Comparison of ENCODE assay signal across 4 cellular contexts in the genomic region with DNA sequence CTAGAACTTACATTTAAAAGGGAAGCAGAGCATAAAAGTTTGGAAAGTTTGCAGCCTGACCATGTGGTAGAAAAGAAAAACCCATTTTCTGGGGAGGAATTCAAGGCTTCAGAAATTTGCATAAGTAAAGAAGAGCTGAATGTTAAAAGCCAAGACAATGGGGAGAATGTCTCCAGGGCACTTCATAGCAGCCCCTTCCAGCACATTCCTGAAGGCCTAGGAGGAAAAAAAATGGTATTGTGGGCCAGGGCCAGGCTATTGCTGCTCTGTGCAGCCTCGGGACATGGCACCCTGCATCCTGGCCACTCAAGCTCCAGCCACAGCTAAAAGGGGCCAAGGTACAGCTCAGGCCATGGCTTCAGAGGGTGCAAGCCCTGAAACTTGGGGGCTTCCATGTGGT.
A peak's percentile ranks its signal among the peaks of the same experiment; 100 is the strongest.
DNase-seq lines count a peak whose midpoint lies in the region; ATAC-seq and TF ChIP-seq lines count a peak whose summit lies in the region.
"Not testable (repeated sequence)": the region's sequence is repeated elsewhere in the genome, so short reads cannot be mapped to it uniquely, and the experiment has no call there.

No MANE protein-coding gene starts in this region.

- H2BK5ac ChIP-seq in mesendoderm (ENCODE audit: low read length): not testable (repeated sequence)

- H3K27me3 ChIP-seq in GM23338 (ENCODE audit: insufficient read depth); SU-DHL-6 (ENCODE audit: low read length); endodermal cell (ENCODE audit: control insufficient read depth, insufficient read depth, low read length, poor library complexity, severe bottlenecking); mesendoderm (ENCODE audit: insufficient read depth, low read length, poor library complexity): not testable (repeated sequence)

- not testable (repeated sequence) for H3K4me3 Mint-ChIP-seq in GM23338, endodermal cell

- not testable (repeated sequence) for H3F3A ChIP-seq in GM23338 (replicated peaks; ENCODE audit: low read depth); SU-DHL-6 (ENCODE audit: insufficient read depth)

- not testable (repeated sequence) for H3K23ac ChIP-seq in mesendoderm (ENCODE audit: low read length)

- WGBS in endodermal cell (ENCODE audit: insufficient coverage in 1 of 2, insufficient read length in 1 of 2), 2 experiments: 93% methylated on average over 1 of the region's 1 CpG; no CpG with 5 or more reads in 1 of the 2 experiments
- no CpG with 5 or more reads among the region's 1 CpG for WGBS in mesendoderm (ENCODE audit: extremely low coverage, insufficient coverage, low lambda C conversion rate)

- not testable (repeated sequence) for H2BK15ac ChIP-seq in mesendoderm (replicated peaks; ENCODE audit: low read depth)

- not testable (repeated sequence) for TF ChIP-seq CTCF in GM23338 (conservative IDR thresholded peaks at IDR 0.05; ENCODE audit: low read depth in 2 of 2); SU-DHL-6 (IDR thresholded peaks at IDR 0.05; ENCODE audit: insufficient read depth, low read length, poor library complexity, severe bottlenecking); endodermal cell (conservative IDR thresholded peaks at IDR 0.05)

- H3K9me3 Mint-ChIP-seq in GM23338: peaks cover 25% of the 10 kb centered on the region
- H3K9me3 Mint-ChIP-seq in endodermal cell: peaks cover 21% of the 10 kb centered on the region

- not testable (repeated sequence) for H3K27ac Mint-ChIP-seq in GM23338, endodermal cell

- H3K9me2 ChIP-seq in GM23338 (ENCODE audit: insufficient read depth); SU-DHL-6 (replicated peaks; ENCODE audit: insufficient read depth, low read length): not testable (repeated sequence)

- H3K27me3 Mint-ChIP-seq in GM23338 (ENCODE audit: insufficient read depth, low read depth, poor library complexity); endodermal cell (ENCODE audit: insufficient read depth): not testable (repeated sequence)

- not testable (repeated sequence) for H4K20me1 ChIP-seq in GM23338 (replicated peaks; ENCODE audit: insufficient read depth); SU-DHL-6 (ENCODE audit: low read depth, low read length)

- not testable (repeated sequence) for H3K4me2 ChIP-seq in GM23338; SU-DHL-6 (ENCODE audit: low read depth, low read length, poor library complexity, severe bottlenecking); mesendoderm (ENCODE audit: low read length)

- H2BK120ac ChIP-seq in mesendoderm (ENCODE audit: low read depth, low read length): not testable (repeated sequence)

- H3K9me3 ChIP-seq in SU-DHL-6 (ENCODE audit: insufficient read depth, low read length): not testable (repeated sequence)
- H3K9me3 ChIP-seq in endodermal cell (ENCODE audit: control insufficient read depth, low read length): peaks cover 14% of the 10 kb centered on the region

- H3K4me1 Mint-ChIP-seq in GM23338 (peaks cover 17% of the 10 kb centered on the region), endodermal cell (peaks cover 11% of the 10 kb centered on the region)

- not testable (repeated sequence) for H3K4me3 ChIP-seq in GM23338; SU-DHL-6 (ENCODE audit: insufficient read depth, low read length, poor library complexity, severe bottlenecking); mesendoderm (ENCODE audit: low read length)
- H3K4me3 ChIP-seq in endodermal cell (ENCODE audit: low read length): peak overlapping the region; percentile 48

- H4K5ac ChIP-seq in mesendoderm (ENCODE audit: low read length): not testable (repeated sequence)

- H4K8ac ChIP-seq in mesendoderm (ENCODE audit: low read depth, low read length): not testable (repeated sequence)

- DNase-seq in GM23338 (ENCODE audit: low spot score) (peak; percentile 49), mesendoderm (peak; percentile 3)
- not testable (repeated sequence) for DNase-seq in endodermal cell

- H3K36me3 Mint-ChIP-seq in GM23338 (ENCODE audit: low read depth): peaks cover 23% of the 10 kb centered on the region
- H3K36me3 Mint-ChIP-seq in endodermal cell (ENCODE audit: low read depth): not testable (repeated sequence)

- H3K4ac ChIP-seq in mesendoderm (ENCODE audit: low read depth, low read length): not testable (repeated sequence)

- not testable (repeated sequence) for H3K9ac ChIP-seq in SU-DHL-6 (ENCODE audit: low read length); endodermal cell (ENCODE audit: extremely low read depth, low read length, poor library complexity, severe bottlenecking); mesendoderm (ENCODE audit: low read length)

- not testable (repeated sequence) for H3K4me1 ChIP-seq in GM23338 (ENCODE audit: insufficient read depth); endodermal cell (ENCODE audit: control insufficient read depth, insufficient read depth, low read length); mesendoderm (ENCODE audit: control insufficient read depth, low read depth, low read length)

- ATAC-seq in GM23338: peak; percentile 58

- not testable (repeated sequence) for H3K36me3 ChIP-seq in GM23338 (ENCODE audit: insufficient read depth); SU-DHL-6 (ENCODE audit: low read length); endodermal cell (ENCODE audit: control insufficient read depth, insufficient read depth, low read length); mesendoderm (ENCODE audit: control insufficient read depth, insufficient read depth, low read length)

- H3K27ac ChIP-seq in GM23338 (ENCODE audit: low read depth); SU-DHL-6 (ENCODE audit: low read depth, low read length); endodermal cell (ENCODE audit: low read depth, low read length); mesendoderm (ENCODE audit: low read depth, low read length): not testable (repeated sequence)

- not testable (repeated sequence) for H3K56ac ChIP-seq in mesendoderm (ENCODE audit: low read length)

- H3K79me1 ChIP-seq in mesendoderm (ENCODE audit: low read length): not testable (repeated sequence)

- H3K79me2 ChIP-seq in GM23338 (replicated peaks; ENCODE audit: insufficient read depth); SU-DHL-6 (ENCODE audit: insufficient read depth, low read length); mesendoderm (ENCODE audit: control insufficient read depth, insufficient read depth, low read length): not testable (repeated sequence)

- H2AFZ ChIP-seq in GM23338: not testable (repeated sequence)
- peak overlapping the region; percentile 14 for H2AFZ ChIP-seq in SU-DHL-6 (ENCODE audit: low read depth, low read length, severe bottlenecking)

- not testable (repeated sequence) for H2AK5ac ChIP-seq in mesendoderm (ENCODE audit: low read length)

- not testable (repeated sequence) for H3K18ac ChIP-seq in mesendoderm (ENCODE audit: low read length)
